In genomic region chrX:39613997-39614679, GRCh38 we compare ENCODE assay signal across 8 cellular contexts.
DNase-seq lines count a peak whose midpoint lies in the region; ATAC-seq, FAIRE-seq and TF ChIP-seq lines count a peak whose summit lies in the region.

No MANE protein-coding gene starts in this region.

- H3K4me1 ChIP-seq in BLaER1 (peaks cover 18% of the 10 kb centered on the region), OCI-LY1 (ENCODE audit: insufficient read depth, low read length, severe bottlenecking) (no peaks in the 10 kb centered on the region), GM12878 (ENCODE audit: control insufficient read depth, insufficient read depth, low read length) (peaks cover 9% of the 10 kb centered on the region), neuronal stem cell (ENCODE audit: control insufficient read depth in 2 of 2, insufficient read depth in 1 of 2, low read depth in 1 of 2, low read length in 2 of 2) (peaks cover 3 to 7% of the 10 kb centered on the region in 2 donors)

- no TSS peak for BruUV-seq in GM12878 (replicated peaks; lab: Mats Ljungman, UMichigan)

- POLR2A ChIA-PET in GM12878 (lab: Charles Lee) = no interaction called here

- H3K9me2 ChIP-seq in OCI-LY1 (ENCODE audit: low read depth, low read length) = no peaks in the 10 kb centered on the region

- peak; percentile 53 for ATAC-seq in GM21825 (IDR thresholded peaks at IDR 0.05; ENCODE audit: unreplicated experiment)
- ATAC-seq in GM12878 = peak; percentile 79
- ATAC-seq in GM18873 (IDR thresholded peaks at IDR 0.05; ENCODE audit: low FRiP score, unreplicated experiment) = no peak

- H3K14ac ChIP-seq in neuronal stem cell (ENCODE audit: low read length) = no peak overlapping the region

- H2BK5ac ChIP-seq in neuronal stem cell (ENCODE audit: low read length) = no peak overlapping the region

- WGBS in GM12878 (ENCODE audit: insufficient coverage, insufficient replicate concordance, low lambda C conversion rate, missing lambda C conversion rate) = 9% methylated on average over 22 of the region's 23 CpGs
- no CpG with 5 or more reads among the region's 23 CpGs for WGBS in neuronal stem cell (ENCODE audit: extremely low coverage in 2 of 2, insufficient read length in 2 of 2, insufficient replicate concordance in 1 of 2), 2 donors

- H2BK120ac ChIP-seq in neuronal stem cell (ENCODE audit: low read depth, low read length) = no peak overlapping the region

- no peak overlapping the region for H2AK5ac ChIP-seq in neuronal stem cell (ENCODE audit: low read depth, low read length)

- intact Hi-C loops in GM12878 (cut with micrococcal nuclease; ENCODE audit: unreplicated experiment) = loop anchor here (2.0 kb wide), 1 partner anchor 121 kb away; no protein-coding TSS in a partner anchor

- H2BK12ac ChIP-seq in neuronal stem cell (ENCODE audit: low read length) = no peak overlapping the region

- H3K23ac ChIP-seq in neuronal stem cell (ENCODE audit: low read depth, low read length, poor library complexity) = no peak overlapping the region

- H3K27ac ChIP-seq in BLaER1 = no peak overlapping the region
- no peak overlapping the region for H3K27ac ChIP-seq in OCI-LY1 (ENCODE audit: low read depth, low read length, poor library complexity, severe bottlenecking)
- H3K27ac ChIP-seq in GM12878 (ENCODE audit: control insufficient read depth, insufficient read depth) = peak overlapping the region; percentile 46; the same call in 1 of the 2 replicates
- no peak overlapping the region for H3K27ac ChIP-seq in neuronal stem cell (replicated peaks; ENCODE audit: low read length)

- TF ChIP-seq EP300 in GM12878 (IDR thresholded peaks at IDR 0.05; ENCODE audit: borderline replicate concordance in 1 of 2, control insufficient read depth in 1 of 2, low read depth in 2 of 2, low read length in 2 of 2) = 0 out of 4 replicates have a peak, but pooled peaks of 1 of the 2 experiments have one; percentile 25

- H2BK15ac ChIP-seq in neuronal stem cell (ENCODE audit: low read length) = no peak overlapping the region

- RAD21 ChIA-PET in GM12878 (lab: Charles Lee; ENCODE audit: unreplicated experiment) = interaction anchor here (0.6 to 1.5 kb wide), 4 partner anchors 152 to 352 kb away, joined by 3 to 5 read pairs (median 3); no protein-coding TSS in a partner anchor

- no peaks in the 10 kb centered on the region for H3K79me2 ChIP-seq in OCI-LY1 (ENCODE audit: insufficient read depth, low read length)
- H3K79me2 ChIP-seq in GM12878 (ENCODE audit: control insufficient read depth, insufficient read depth, low read length) = no peaks in the 10 kb centered on the region

- H3K79me1 ChIP-seq in neuronal stem cell (ENCODE audit: low read depth, low read length) = no peaks in the 10 kb centered on the region

- no peaks in the 10 kb centered on the region for H3F3A ChIP-seq in OCI-LY1 (ENCODE audit: insufficient read depth, low read length)

- no peak overlapping the region for H3K9ac ChIP-seq in BLaER1
- no peak overlapping the region for H3K9ac ChIP-seq in OCI-LY1 (ENCODE audit: low read length)
- H3K9ac ChIP-seq in GM12878 (ENCODE audit: control insufficient read depth, insufficient read depth, low read length) = peak overlapping the region; percentile 35; the same call in 1 of the 2 replicates
- H3K9ac ChIP-seq in neuronal stem cell (ENCODE audit: low read depth, low read length, poor library complexity) = no peak overlapping the region

- H2AFZ ChIP-seq in OCI-LY1 (ENCODE audit: low read length) = no peak overlapping the region
- peak overlapping the region; percentile 53 for H2AFZ ChIP-seq in GM12878 (ENCODE audit: control insufficient read depth, low read depth, low read length)
- no peak overlapping the region for H2AFZ ChIP-seq in neuronal stem cell (ENCODE audit: low read length)

- H3K36me3 ChIP-seq in BLaER1 (no peaks in the 10 kb centered on the region), OCI-LY1 (ENCODE audit: insufficient read depth, low read length) (no peaks in the 10 kb centered on the region), GM12878 (ENCODE audit: control insufficient read depth in 2 of 2, insufficient read depth in 2 of 2, low read length in 1 of 2) (no peaks in the 10 kb centered on the region), neuronal stem cell (replicated peaks in 1 of 2; ENCODE audit: control insufficient read depth in 2 of 2, insufficient read depth in 2 of 2, low read length in 2 of 2) (no peaks in the 10 kb centered on the region)

- no peak for TF ChIP-seq RAD21 in GM12878 (IDR thresholded peaks at IDR 0.05; ENCODE audit: insufficient read depth, low read depth, low read length)

- no peaks in the 10 kb centered on the region for H3K9me3 ChIP-seq in BLaER1
- H3K9me3 ChIP-seq in OCI-LY1 (ENCODE audit: low read length) = no peaks in the 10 kb centered on the region
- H3K9me3 ChIP-seq in GM12878 (replicated peaks; ENCODE audit: control insufficient read depth, insufficient read depth, low read length) = no peaks in the 10 kb centered on the region; the same call in 2 of the 3 replicates
- no peaks in the 10 kb centered on the region for H3K9me3 ChIP-seq in neuronal stem cell (replicated peaks in 1 of 2; ENCODE audit: control insufficient read depth in 2 of 2, insufficient read depth in 1 of 2, low read depth in 1 of 2, low read length in 2 of 2)

- peak overlapping the region; percentile 69 for H3K4me2 ChIP-seq in BLaER1
- peak overlapping the region; percentile 40; the same call in 1 of the 2 replicates for H3K4me2 ChIP-seq in OCI-LY1 (ENCODE audit: low read length)
- H3K4me2 ChIP-seq in GM12878 (ENCODE audit: control insufficient read depth, insufficient read depth) = peak overlapping the region; percentile 73
- H3K4me2 ChIP-seq in neuronal stem cell (ENCODE audit: insufficient read depth, low read length, poor library complexity, severe bottlenecking) = peak overlapping the region; percentile 57

- H3K4ac ChIP-seq in neuronal stem cell (ENCODE audit: low read length) = no peak overlapping the region

- DNase-seq in GM12878 (ENCODE audit: low read depth, low spot score) (peak; percentile 46), neuronal stem cell (ENCODE audit: low spot score) (no peak), AML-193 (lab: John Stamatoyannopoulos, UW) (no peak), H54 (ENCODE audit: insufficient read length, low spot score) (no peak)

- TF ChIP-seq CTCF in OCI-LY1 (IDR thresholded peaks at IDR 0.05; ENCODE audit: low read length) (no peak), GM12878 (IDR thresholded peaks at IDR 0.05 in 2 of 3, conservative IDR thresholded peaks at IDR 0.05 in 1 of 3; ENCODE audit: control insufficient read depth in 2 of 3, extremely low read depth in 1 of 3, insufficient read depth in 1 of 3, low read depth in 3 of 3, low read length in 3 of 3) (no peak)

- H3K18ac ChIP-seq in neuronal stem cell (ENCODE audit: low read length) = no peak overlapping the region

- CTCF ChIA-PET in GM12878 (lab: Yijun Ruan, JAX) = interaction anchor here (0.6 kb wide), 1 partner anchor 50 kb away, joined by 3 read pairs; no protein-coding TSS in a partner anchor

- H4K91ac ChIP-seq in neuronal stem cell (ENCODE audit: low read depth, low read length, poor library complexity) = no peak overlapping the region

- no peak overlapping the region for H4K8ac ChIP-seq in neuronal stem cell (ENCODE audit: low read depth, low read length)

- H3K27me3 ChIP-seq in BLaER1 (no peaks in the 10 kb centered on the region), OCI-LY1 (ENCODE audit: insufficient read depth, low read length) (no peaks in the 10 kb centered on the region), GM12878 (replicated peaks in 1 of 2; ENCODE audit: control insufficient read depth in 2 of 2, insufficient read depth in 2 of 2, low read length in 1 of 2) (no peaks in the 10 kb centered on the region; a peak in 1 of 4 replicates), neuronal stem cell (ENCODE audit: control insufficient read depth in 3 of 3, insufficient read depth in 3 of 3, low read depth in 1 of 3, low read length in 3 of 3) (peaks cover 0 to 50% (median 0%) of the 10 kb centered on the region in 3 experiments)

- FAIRE-seq in GM12878 (lab: Jason Lieb, UNC) = no peak
- no peak for FAIRE-seq in H54 (lab: Jason Lieb, UNC)

- SMC1A ChIA-PET in GM12878 (lab: Charles Lee; ENCODE audit: uncharacterized antibody, unreplicated experiment) = interaction anchor here (0.9 kb wide), 1 partner anchor 9 kb away, joined by 3 read pairs; no protein-coding TSS in a partner anchor

- H3K4me3 ChIP-seq in BLaER1 = peak overlapping the region; percentile 60
- H3K4me3 ChIP-seq in OCI-LY1 (ENCODE audit: low read depth, low read length, poor library complexity, severe bottlenecking) = peak overlapping the region; percentile 25
- H3K4me3 ChIP-seq in GM12878 = peak overlapping the region; percentile 55
- peak overlapping the region in 1 of 2 donors; percentile 46 for H3K4me3 ChIP-seq in neuronal stem cell (ENCODE audit: low read length in 2 of 2)

- H4K20me1 ChIP-seq in BLaER1 (no peaks in the 10 kb centered on the region), OCI-LY1 (ENCODE audit: insufficient read depth, low read length) (no peaks in the 10 kb centered on the region), GM12878 (ENCODE audit: control insufficient read depth, insufficient read depth) (no peaks in the 10 kb centered on the region)

- TF ChIP-seq POLR2A in GM12878 (IDR thresholded peaks at IDR 0.05; ENCODE audit: low read depth, low read length) (no peak), H54 (IDR thresholded peaks at IDR 0.05; ENCODE audit: low read depth, low read length) (no peak)

- in situ Hi-C loops in GM12878 (cut with MboI) = no loop called here

TF ChIP-seq in GM12878, 131 proteins besides CTCF, POLR2A, EP300 and RAD21 (continues in another document):
- TF ChIP-seq BRCA1 (IDR thresholded peaks at IDR 0.05; ENCODE audit: low read depth, low read length) = no peak
- TF ChIP-seq TCF12 (IDR thresholded peaks at IDR 0.05; ENCODE audit: low read depth, low read length) = 0 out of 2 replicates have a peak, but pooled peaks have one; percentile 25
- TF ChIP-seq RELA (IDR thresholded peaks at IDR 0.05; ENCODE audit: borderline replicate concordance, partially characterized antibody) = no peak
- TF ChIP-seq NRF1 (conservative IDR thresholded peaks at IDR 0.05; ENCODE audit: low read depth, low read length) = no peak
- TF ChIP-seq SKIL (IDR thresholded peaks at IDR 0.05; ENCODE audit: low read depth, poor library complexity, severe bottlenecking) = no peak
